In genomic region chr17:32006957-32007462, GRCh38 we compare ENCODE assay signal across 8 cellular contexts. TPM values are rescaled to one million over a fixed set of nuclear protein-coding genes. Genes with fewer than 3 reads are reported as not detected.
DNase-seq lines count a peak whose midpoint lies in the region; ATAC-seq and TF ChIP-seq lines count a peak whose summit lies in the region.

Gene LRRC37B, plus strand, starts transcription at chr17:32007383. Its CDS starts 14,010 bp downstream, at chr17:32021393.

- H3K4me1 Mint-ChIP-seq in activated CD8-positive, alpha-beta T cell treated with anti-CD3 and anti-CD28 coated beads for 36 hours (ENCODE audit: low read depth) = peaks cover 30% of the 10 kb centered on the region

- peak within 1 kb of the TSS; percentile 83 for H3K4me3 Mint-ChIP-seq in activated CD8-positive, alpha-beta T cell treated with anti-CD3 and anti-CD28 coated beads for 36 hours

- TF ChIP-seq CTCF in BJ (IDR thresholded peaks at IDR 0.05; ENCODE audit: insufficient read depth, low read depth, low read length) = peak; percentile 78
- TF ChIP-seq CTCF in activated CD8-positive, alpha-beta T cell treated with anti-CD3 and anti-CD28 coated beads for 36 hours (IDR thresholded peaks at IDR 0.05) = peak; percentile 96

- intact Hi-C loops in activated CD8-positive, alpha-beta T cell treated with anti-CD3 and anti-CD28 coated beads for 36 hours (cut with micrococcal nuclease) = loop anchor here (5.0 kb wide), 1 partner anchor 130 kb away; no protein-coding TSS in a partner anchor

- H3K9me3 Mint-ChIP-seq in activated CD8-positive, alpha-beta T cell treated with anti-CD3 and anti-CD28 coated beads for 36 hours = no peaks in the 10 kb centered on the region

- peak within 1 kb of the TSS; percentile 82 for H3K27ac Mint-ChIP-seq in activated CD8-positive, alpha-beta T cell treated with anti-CD3 and anti-CD28 coated beads for 36 hours

- peak; percentile 76 for ATAC-seq in GM19324 (IDR thresholded peaks at IDR 0.05; ENCODE audit: low FRiP score, unreplicated experiment)
- ATAC-seq in HG03521 (IDR thresholded peaks at IDR 0.05; ENCODE audit: unreplicated experiment) = peak; percentile 84
- ATAC-seq in activated CD8-positive, alpha-beta T cell treated with anti-CD3 and anti-CD28 coated beads for 36 hours = peak; percentile 87

- H3K27me3 ChIP-seq in BJ (ENCODE audit: control insufficient read depth, insufficient read depth, low read length) = no peaks in the 10 kb centered on the region

- POLR2A ChIA-PET in BJ (lab: Charles Lee) = no interaction called here
- POLR2A ChIA-PET in activated CD8-positive, alpha-beta T cell treated with anti-CD3 and anti-CD28 coated beads for 36 hours (lab: Charles Lee) = interaction anchor here (0.5 to 1.6 kb wide), 10 partner anchors 10 to 176 kb away, joined by 3 to 7 read pairs (median 4); no protein-coding TSS in a partner anchor

- peaks cover 13% of the 10 kb centered on the region for H3K36me3 Mint-ChIP-seq in activated CD8-positive, alpha-beta T cell treated with anti-CD3 and anti-CD28 coated beads for 36 hours (ENCODE audit: low read depth)

- peak within 1 kb of the TSS; percentile 58 for H3K4me3 ChIP-seq in BJ (ENCODE audit: low read depth, low read length)

- no peaks in the 10 kb centered on the region for H3K36me3 ChIP-seq in BJ (ENCODE audit: control insufficient read depth, insufficient read depth, low read length)

- no peaks in the 10 kb centered on the region for H3K27me3 Mint-ChIP-seq in activated CD8-positive, alpha-beta T cell treated with anti-CD3 and anti-CD28 coated beads for 36 hours

- CTCF ChIA-PET in BJ (lab: Yijun Ruan, JAX) = interaction anchor here (0.6 to 3.8 kb wide), 14 partner anchors 9 to 133 kb away, joined by 3 to 28 read pairs (median 4); partner anchors contain the start of gene RHOT1
- CTCF ChIA-PET in activated CD8-positive, alpha-beta T cell treated with anti-CD3 and anti-CD28 coated beads for 36 hours (lab: Charles Lee) = interaction anchor here (0.7 to 4.8 kb wide), 8 partner anchors 8 to 334 kb away, joined by 3 to 49 read pairs (median 4); partner anchors contain the start of gene RHOT1

- peak; percentile 16 for DNase-seq in BJ (ENCODE audit: low read depth)
- DNase-seq in NCI-H82 treated with DMSO at 0.1 percent for 48 hours (lab: John Stamatoyannopoulos, UW; ENCODE audit: unreplicated experiment) = peak; percentile 63
- peak; percentile 89 for DNase-seq in activated CD8-positive, alpha-beta T cell treated with anti-CD3 and anti-CD28 coated beads for 36 hours
- DNase-seq in effector CD4-positive, alpha-beta T cell = peak; percentile 85
- DNase-seq in medulla oblongata (ENCODE audit: extremely low spot score) = peak; percentile 91
- peak; percentile 78 to 84 (median 83) for DNase-seq in stimulated activated CD4-positive, alpha-beta T cell treated with anti-CD3 and anti-CD28 coated beads, TNF-alpha, amount 100 ng/mL, for 48 hours (ENCODE audit: low read depth in 3 of 3)

RNA-seq across cellular contexts. Expression of gene LRRC37B, which starts in this region (rescaled TPM):
- 8.6 and 11.4 TPM in 2 replicates for polyA plus RNA-seq in BJ (2011; rRNA removed)
- polyA minus RNA-seq in BJ (2011; rRNA and poly(A)+ RNA removed) = 14.2 and 14.7 TPM in 2 replicates
- 10 to 100 TPM; 15.5 to 17.3 TPM for total RNA-seq in activated CD8-positive, alpha-beta T cell treated with anti-CD3 and anti-CD28 coated beads for 36 hours

Comparison
In these comparisons a context has a peak if more than half of its experiments do, and no peak if none do; other contexts are left out.
1. Peak in every context shown above with its lines: DNase-seq, ATAC-seq and H3K4me3 ChIP-seq.
2. DNase-seq: peak in every context shown above with its lines; median percentile 91 in medulla oblongata; 89 in activated CD8-positive, alpha-beta T cell treated with anti-CD3 and anti-CD28 coated beads for 36 hours; 85 in effector CD4-positive, alpha-beta T cell; 83 in stimulated activated CD4-positive, alpha-beta T cell treated with anti-CD3 and anti-CD28 coated beads, TNF-alpha, amount 100 ng/mL, for 48 hours; 63 in NCI-H82 treated with DMSO at 0.1 percent for 48 hours; 16 in BJ.